Comparison of ENCODE assay signal across 11 cellular contexts in the genomic region with DNA sequence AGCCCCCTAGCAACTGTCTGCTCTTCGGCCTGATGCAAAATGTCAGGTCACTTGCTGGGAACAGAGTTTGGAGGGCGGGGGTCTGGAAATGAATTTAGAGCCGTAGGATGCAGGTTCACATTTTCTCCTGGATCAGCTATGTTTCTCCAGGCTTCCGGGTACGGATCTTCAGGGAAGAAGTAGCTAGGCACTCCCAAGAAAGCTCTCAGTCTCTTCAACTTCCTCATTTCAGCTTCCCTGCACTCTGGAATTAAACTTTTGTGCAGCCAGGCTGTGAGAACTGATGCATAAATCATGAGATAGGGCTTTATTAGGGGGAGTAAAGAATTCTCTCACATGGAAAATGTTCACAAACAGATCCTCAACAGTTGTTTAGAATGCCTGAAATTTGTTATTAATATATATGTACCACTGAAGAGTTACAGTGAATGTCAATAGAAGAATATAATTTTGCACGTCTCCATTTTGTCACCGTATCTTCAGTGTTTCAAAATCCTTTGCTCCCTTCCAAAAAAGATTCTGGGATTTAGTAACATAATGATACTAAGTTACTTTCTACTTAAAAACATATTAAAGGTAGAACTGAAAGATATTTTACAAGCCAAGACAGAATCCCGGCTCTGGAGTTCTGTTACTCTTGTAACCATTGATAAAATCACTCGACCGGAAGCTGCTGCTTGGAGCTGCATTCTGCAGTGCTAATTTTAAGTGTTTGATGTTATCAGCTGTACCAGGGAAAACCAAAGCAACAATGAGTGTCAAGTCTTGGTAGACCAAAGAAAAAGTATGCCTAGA.
DNase-seq lines count a peak whose midpoint lies in the region; ATAC-seq, FAIRE-seq and TF ChIP-seq lines count a peak whose summit lies in the region.
"Had no signal": no experiment of that assay in that cellular context is flagged by ENCODE, and none has a peak within 500 bp of the region (broad histone marks: within the 10 kb centered on the region; RNA-seq: fewer than 3 reads in every experiment).

No MANE protein-coding gene starts in this region.

- H3K4me1 ChIP-seq in SK-N-SH (ENCODE audit: control insufficient read depth in 1 of 2, insufficient read depth in 2 of 2, low read depth in 1 of 2, low read length in 1 of 2) (peaks cover 0 to 8% of the 10 kb centered on the region in 2 experiments; a peak in 3 of 4 replicates), parathyroid adenoma (no peaks in the 10 kb centered on the region), SJCRH30 (no peaks in the 10 kb centered on the region)

- H3K9me3 ChIP-seq in SK-N-SH (no peaks in the 10 kb centered on the region), parathyroid adenoma (ENCODE audit: control insufficient read depth, low read length) (no peaks in the 10 kb centered on the region), SJCRH30 (replicated peaks) (no peaks in the 10 kb centered on the region)
- H3K9me3 ChIP-seq: neutrophil had no signal

- H3K27me3 ChIP-seq in SK-N-SH (ENCODE audit: insufficient read depth), result no peaks in the 10 kb centered on the region
- H3K27me3 ChIP-seq in parathyroid adenoma (ENCODE audit: control insufficient read depth, insufficient read depth, low read length), result no peaks in the 10 kb centered on the region
- H3K27me3 ChIP-seq in SJCRH30, result no peaks in the 10 kb centered on the region
- H3K27me3 ChIP-seq: neutrophil had no signal

- no peak for FAIRE-seq in GM12891 (lab: Jason Lieb, UNC)

- CTCF ChIA-PET in SK-N-SH (lab: Yijun Ruan, JAX), result interaction anchor here (0.6 to 1.0 kb wide), 2 partner anchors 20 to 66 kb away, joined by 3 to 4 read pairs; no protein-coding TSS in a partner anchor

- H3K4me3 ChIP-seq in SK-N-SH (ENCODE audit: low read depth in 2 of 2, low read length in 1 of 2) (no peak overlapping the region), fibroblast of villous mesenchyme (ENCODE audit: low read depth, low read length) (no peak overlapping the region), parathyroid adenoma (ENCODE audit: low read depth, low read length) (no peak overlapping the region), SJCRH30 (no peak overlapping the region)

- TF ChIP-seq RAD21 in SK-N-SH (IDR thresholded peaks at IDR 0.05; ENCODE audit: low read length), result peak; percentile 22; the same call in 1 of the 2 replicates

- no peaks in the 10 kb centered on the region for H3F3A ChIP-seq in SK-N-SH (replicated peaks; ENCODE audit: insufficient read depth)

- peak in 1 of 2 experiments; percentile 77; a peak in 1 of 4 replicates for TF ChIP-seq EP300 in SK-N-SH (IDR thresholded peaks at IDR 0.05; ENCODE audit: borderline replicate concordance in 1 of 2, low read depth in 1 of 2, low read length in 1 of 2)

- no peaks in the 10 kb centered on the region for H4K20me1 ChIP-seq in SK-N-SH (ENCODE audit: insufficient read depth)

- peak overlapping the region in 1 of 2 experiments; percentile 82; a peak in 2 of 4 replicates for H3K27ac ChIP-seq in SK-N-SH (ENCODE audit: low read depth in 2 of 2, low read length in 1 of 2)
- H3K27ac ChIP-seq in parathyroid adenoma, result no peak overlapping the region
- no peak overlapping the region for H3K27ac ChIP-seq in SJCRH30
- H3K27ac ChIP-seq: neutrophil had no signal

- TF ChIP-seq POLR2A in GM12891 (IDR thresholded peaks at IDR 0.05; ENCODE audit: low read depth, low read length), result no peak

- no peak for DNase-seq in GM12891 (ENCODE audit: insufficient read length, low spot score)
- peak; percentile 16 for DNase-seq in SK-N-SH
- peak; percentile 6 for DNase-seq in fibroblast of villous mesenchyme (ENCODE audit: low read depth)
- no peak for DNase-seq in NCI-H345 treated with DMSO at 0.1 percent for 48 hours (lab: John Stamatoyannopoulos, UW; ENCODE audit: unreplicated experiment)
- DNase-seq in activated gamma-delta T cell treated with Interleukin-2 at 50 U/mL for 16 hours, result no peak
- no peak for DNase-seq in SJCRH30
- DNase-seq: DMS53, NCI-H2227 treated with DMSO at 0.1 percent for 48 hours had no signal

- no peak for ATAC-seq in HG03097 (IDR thresholded peaks at IDR 0.05; ENCODE audit: low FRiP score, unreplicated experiment)

- no peaks in the 10 kb centered on the region for H3K9me2 ChIP-seq in SK-N-SH

- H3K9ac ChIP-seq in SK-N-SH (no peak overlapping the region), parathyroid adenoma (no peak overlapping the region)

- POLR2A ChIA-PET in SK-N-SH (lab: Yijun Ruan, JAX), result no interaction called here

- H2AFZ ChIP-seq in SK-N-SH (ENCODE audit: low read depth) (no peak overlapping the region), parathyroid adenoma (peak overlapping the region; percentile 25)

- H3K79me2 ChIP-seq in SK-N-SH (ENCODE audit: insufficient read depth) (no peaks in the 10 kb centered on the region), parathyroid adenoma (no peaks in the 10 kb centered on the region)

- 36% methylated on average over 10 of the region's 10 CpGs for WGBS in SK-N-SH (ENCODE audit: low lambda C conversion rate)

- H3K4me2 ChIP-seq in SK-N-SH (no peak overlapping the region), parathyroid adenoma (ENCODE audit: low read length) (peak overlapping the region; percentile 40)

- TF ChIP-seq CTCF in SK-N-SH (IDR thresholded peaks at IDR 0.05) (no peak), fibroblast of villous mesenchyme (IDR thresholded peaks at IDR 0.05; ENCODE audit: insufficient read depth, low read depth, low read length) (no peak), parathyroid adenoma (IDR thresholded peaks at IDR 0.05) (no peak)

- H3K36me3 ChIP-seq in SK-N-SH (replicated peaks in 1 of 2; ENCODE audit: control insufficient read depth in 1 of 2, insufficient read depth in 2 of 2, low read length in 1 of 2) (no peaks in the 10 kb centered on the region), parathyroid adenoma (ENCODE audit: control insufficient read depth, insufficient read depth, low read length) (no peaks in the 10 kb centered on the region), SJCRH30 (no peaks in the 10 kb centered on the region)
- H3K36me3 ChIP-seq: neutrophil had no signal

TF ChIP-seq in GM12891, 5 proteins besides CTCF, POLR2A, EP300 and RAD21:
- TF ChIP-seq PAX5 (IDR thresholded peaks at IDR 0.05; ENCODE audit: insufficient read depth, low read length, severe bottlenecking) (no peak), SPI1 (IDR thresholded peaks at IDR 0.05; ENCODE audit: low read depth, low read length) (0 out of 2 replicates have a peak, but pooled peaks have one; percentile 13)

TF ChIP-seq in SK-N-SH, 30 proteins besides CTCF, POLR2A, EP300 and RAD21:
- TF ChIP-seq RCOR1 (IDR thresholded peaks at IDR 0.05; ENCODE audit: low read length) (peak; percentile 61; the same call in 1 of the 2 replicates), FOXM1 (IDR thresholded peaks at IDR 0.05; ENCODE audit: low read depth) (no peak), MEF2A (IDR thresholded peaks at IDR 0.05; ENCODE audit: borderline replicate concordance, low read depth) (no peak), GATA2 (CRISPR knock-in tag; IDR thresholded peaks at IDR 0.05) (peak; percentile 91), RFX5 (IDR thresholded peaks at IDR 0.05; ENCODE audit: low read length) (0 out of 2 replicates have a peak, but pooled peaks have one; percentile 38), FOXJ3 (CRISPR knock-in tag; IDR thresholded peaks at IDR 0.05) (0 out of 2 replicates have a peak, but pooled peaks have one; percentile 37), NRF1 (IDR thresholded peaks at IDR 0.05; ENCODE audit: low read depth, low read length) (no peak)

Comparison
In these comparisons a context has a peak if more than half of its experiments do, and no peak if none do; other contexts are left out.
1. DNase-seq: peak in SK-N-SH (single experiment) and fibroblast of villous mesenchyme (single experiment); none in GM12891 (single experiment), NCI-H345 treated with DMSO at 0.1 percent for 48 hours (single experiment), activated gamma-delta T cell treated with Interleukin-2 at 50 U/mL for 16 hours (single experiment) and SJCRH30 (0 of 2).